ENCODE assay signal across 8 cellular contexts in the genomic region with DNA sequence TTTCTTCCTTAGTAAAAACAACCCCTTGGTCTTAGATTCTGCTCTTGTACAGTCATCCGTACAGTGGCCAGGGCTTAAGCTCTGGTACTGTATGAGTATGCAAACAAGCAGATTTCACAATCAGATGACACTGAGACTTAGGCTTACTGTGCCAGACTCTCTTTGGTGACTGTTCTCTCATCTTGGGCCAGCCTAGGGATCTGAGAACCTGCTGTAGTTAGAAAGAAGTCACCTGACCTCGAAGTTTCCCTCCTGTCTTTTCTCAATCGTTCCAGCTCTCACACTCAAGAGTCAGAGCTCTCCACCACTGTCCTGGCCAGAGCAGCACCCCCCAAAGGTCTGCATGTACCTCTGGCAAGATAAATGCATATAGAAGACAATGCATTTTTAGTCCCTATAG.
DNase-seq lines count a peak whose midpoint lies in the region; ATAC-seq and TF ChIP-seq lines count a peak whose summit lies in the region.

No MANE protein-coding gene starts in this region.

- 33 to 45% (median 40%) methylated on average over 3 of the region's 3 CpGs for WGBS in ovary, 3 donors

- H3K4me3 Mint-ChIP-seq in brain (peak overlapping the region in 1 of 5 experiments; percentile 38), memory B cell (no peak overlapping the region)

- TF ChIP-seq CTCF in brain (conservative IDR thresholded peaks at IDR 0.05) (no peak), ovary (IDR thresholded peaks at IDR 0.05) (no peak)

- H3K27me3 Mint-ChIP-seq in brain (peaks cover 9% of the 10 kb centered on the region), memory B cell (no peaks in the 10 kb centered on the region)

- H3K4me1 Mint-ChIP-seq in brain (peaks cover 100% of the 10 kb centered on the region), memory B cell (peaks cover 57% of the 10 kb centered on the region)

- no peak overlapping the region for H3K27ac ChIP-seq in ovary

- TF ChIP-seq EP300 in ovary (IDR thresholded peaks at IDR 0.05): no peak

- DNase-seq in memory B cell (ENCODE audit: low spot score in 2 of 2) (no peak), ovary (no peak), NCI-H345 (lab: John Stamatoyannopoulos, UW) (no peak), NCI-H2081 (lab: John Stamatoyannopoulos, UW) (no peak)

- TF ChIP-seq POLR2A in ovary (IDR thresholded peaks at IDR 0.05): no peak

- ATAC-seq in GM18873 (IDR thresholded peaks at IDR 0.05; ENCODE audit: low FRiP score, unreplicated experiment) (peak; percentile 49), HG03521 (IDR thresholded peaks at IDR 0.05; ENCODE audit: unreplicated experiment) (peak; percentile 63), memory B cell (ENCODE audit: low read depth) (peak; percentile 74), GM21723 (IDR thresholded peaks at IDR 0.05; ENCODE audit: unreplicated experiment) (no peak)

- H3K36me3 Mint-ChIP-seq in brain: no peaks in the 10 kb centered on the region
- H3K36me3 Mint-ChIP-seq in memory B cell: peaks cover 3% of the 10 kb centered on the region

- peak overlapping the region in 3 of 5 experiments; percentile 28 to 67 (median 55) for H3K27ac Mint-ChIP-seq in brain
- H3K27ac Mint-ChIP-seq in memory B cell: peak overlapping the region; percentile 35

- no peaks in the 10 kb centered on the region for H3K36me3 ChIP-seq in ovary

- H3K9me3 ChIP-seq in ovary: no peaks in the 10 kb centered on the region

- intact Hi-C loops in ovary (cut with DNase I): no loop called here

- no peaks in the 10 kb centered on the region for H3K9me3 Mint-ChIP-seq in brain
- no peaks in the 10 kb centered on the region for H3K9me3 Mint-ChIP-seq in memory B cell

- no peaks in the 10 kb centered on the region for H3K27me3 ChIP-seq in ovary

- peaks cover 14% of the 10 kb centered on the region for H3K4me1 ChIP-seq in ovary (ENCODE audit: insufficient read depth)

- H3K4me3 ChIP-seq in ovary: no peak overlapping the region
